23 cellular contexts compared by ENCODE assay signal in genomic region chr1:41401899-41402298, GRCh38. TPM values are rescaled to one million over a fixed set of nuclear protein-coding genes. Genes with fewer than 3 reads are reported as not detected.
"Had no signal": no experiment of that assay in that cellular context is flagged by ENCODE, and none has a peak within 500 bp of the region (broad histone marks: within the 10 kb centered on the region; RNA-seq: fewer than 3 reads in every experiment).

No MANE protein-coding gene starts in this region.

- H3K36me3 Mint-ChIP-seq: IgD-negative memory B cell had no signal

- H3K4me3 ChIP-seq: MG63, SJCRH30 had no signal

- H3K27me3 ChIP-seq: MG63, SJCRH30 had no signal

- ATAC-seq: HepG2, T-helper 17 cell had no signal

- H3K9ac ChIP-seq: SK-N-SH had no signal

- H3K36me3 ChIP-seq: MG63, SJCRH30 had no signal

- H3K4me1 Mint-ChIP-seq: T-helper 17 cell had no signal

- H3K9me3 ChIP-seq: MG63, SK-N-SH had no signal

- H3K27ac Mint-ChIP-seq: IgD-negative memory B cell, T-helper 17 cell had no signal

- H3K27ac ChIP-seq: SJCRH30 had no signal

- DNase-seq: Karpas-422, KG1, NCI-H1092, NCI-H1105 treated with DMSO at 0.1 percent for 48 hours, NCI-H1417 treated with DMSO at 0.1 percent for 48 hours, NCI-H146, NCI-H1694 treated with DMSO at 0.1 percent for 48 hours, NCI-H1930, NCI-H2081, NCI-H2107, NCI-H2227 treated with DMSO at 0.1 percent for 48 hours, NCI-H524, NCI-H526 treated with DMSO at 0.1 percent for 48 hours, NCI-H774, RPMI8226, SHP77 treated with DMSO at 0.1 percent for 48 hours, SJCRH30, SK-N-SH, T-helper 1 cell, T-helper 17 cell had no signal

- H3K4me3 Mint-ChIP-seq: IgD-negative memory B cell, T-helper 17 cell had no signal

RNA-seq across cellular contexts. Expression of gene FOXO6, which starts 40.7 kb away (rescaled TPM):
- polyA plus RNA-seq: HepG2, IgD-negative memory B cell had no signal
